6 cellular contexts compared by ENCODE assay signal in the genomic region with DNA sequence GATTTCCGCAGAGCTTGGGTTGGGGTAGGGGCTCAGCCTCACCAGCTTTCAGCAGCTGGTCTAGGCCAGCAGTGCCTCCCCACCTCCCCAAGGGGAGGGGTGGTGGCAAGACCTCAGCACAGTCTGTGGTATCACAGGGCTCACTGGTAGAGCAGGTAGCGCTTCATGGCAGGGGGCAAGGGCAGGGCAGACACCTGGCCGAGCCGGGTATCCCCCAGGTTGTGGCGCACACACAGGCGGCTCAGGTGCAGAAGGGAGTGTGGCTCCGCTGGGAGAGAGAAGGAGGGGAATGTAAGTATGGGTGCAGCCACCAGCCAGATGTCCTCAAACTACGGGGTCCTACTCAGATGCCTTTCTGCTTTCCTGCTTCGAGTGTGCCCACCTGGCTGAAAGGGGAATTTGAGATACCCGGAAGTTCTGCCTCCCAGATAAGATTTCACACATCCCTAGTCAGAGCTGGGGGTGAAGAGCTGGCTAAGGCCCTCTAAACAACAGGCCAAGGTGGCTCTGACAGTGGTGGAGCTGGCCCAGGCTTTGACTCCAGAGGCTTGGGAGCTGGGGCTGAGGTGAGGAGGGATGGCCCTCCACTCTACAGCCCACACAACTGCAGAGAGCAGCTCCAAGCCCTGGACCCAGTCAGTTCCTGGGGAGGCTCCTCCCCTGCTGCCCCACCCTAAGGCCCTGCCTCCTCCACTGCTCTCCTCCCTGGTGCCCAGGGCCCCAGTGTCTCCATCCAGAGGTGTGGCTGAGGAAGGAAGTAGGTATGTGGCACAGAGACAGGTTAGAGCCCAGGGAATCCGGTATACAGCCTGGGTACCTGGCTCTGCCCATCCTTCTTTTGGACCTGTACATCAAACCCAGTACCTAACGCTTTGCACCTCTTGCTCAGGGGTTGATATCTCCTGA. TPM values are rescaled to one million over a fixed set of nuclear protein-coding genes. Genes with fewer than 3 reads are reported as not detected.
DNase-seq lines count a peak whose midpoint lies in the region; ATAC-seq and TF ChIP-seq lines count a peak whose summit lies in the region.

No MANE protein-coding gene starts in this region.

- peak; percentile 60 for DNase-seq in GM13976 (ENCODE audit: low spot score)
- DNase-seq in stimulated activated CD4-positive, alpha-beta T cell treated with anti-CD3 and anti-CD28 coated beads, Interleukin-1b, Interleukin-23, amount 100 ng/mL, for 48 hours: peak; percentile 53
- DNase-seq in thyroid gland: no peak

- H3K9me3 ChIP-seq in esophagus (ENCODE audit: control insufficient read depth in 2 of 2, insufficient read depth in 1 of 2, low read depth in 1 of 2, low read length in 1 of 2) (no peaks in the 10 kb centered on the region), thyroid gland (no peaks in the 10 kb centered on the region)

- WGBS in esophagus, 2 donors: 63 to 67% methylated on average over 12 of the region's 12 CpGs
- WGBS in thyroid gland, 2 donors: 76 to 79% methylated on average over 7 to 12 of the region's 12 CpGs

- H3K36me3 ChIP-seq in esophagus (ENCODE audit: control insufficient read depth in 2 of 2, insufficient read depth in 2 of 2, low read length in 1 of 2) (peaks cover 5 to 24% of the 10 kb centered on the region in 2 donors), thyroid gland (peaks cover 12 to 14% of the 10 kb centered on the region in 2 donors)

- H3K4me3 ChIP-seq in esophagus (ENCODE audit: low read depth in 1 of 2, low read length in 2 of 2): no peak overlapping the region
- H3K4me3 ChIP-seq in thyroid gland (replicated peaks in 1 of 3): peak overlapping the region in 1 of 3 donors; percentile 66

- in situ Hi-C loops in GM13976 (cut with MboI; ENCODE audit: low sequenced_read_pairs, unreplicated experiment): no loop called here

- H3K4me1 ChIP-seq in esophagus (ENCODE audit: control insufficient read depth in 2 of 2, insufficient read depth in 2 of 2, low read length in 1 of 2) (peaks cover 3 to 33% of the 10 kb centered on the region in 2 donors), thyroid gland (peaks cover 26 to 42% of the 10 kb centered on the region in 2 donors)

- H3K27me3 ChIP-seq in esophagus (ENCODE audit: control insufficient read depth in 1 of 2, insufficient read depth in 2 of 2, low read length in 2 of 2) (no peaks in the 10 kb centered on the region), thyroid gland (no peaks in the 10 kb centered on the region)

- H3K27ac ChIP-seq in esophagus (ENCODE audit: low read depth in 2 of 2, low read length in 1 of 2): peak overlapping the region; percentile 40 to 97
- H3K27ac ChIP-seq in thyroid gland: peak overlapping the region in 1 of 3 donors; percentile 53

- TF ChIP-seq CTCF in GM13976 (IDR thresholded peaks at IDR 0.05; ENCODE audit: borderline replicate concordance, control extremely low read depth, extremely low read depth, insufficient read depth, missing control alignments) (no peak), thyroid gland (IDR thresholded peaks at IDR 0.05) (no peak)

- ATAC-seq in HG02852 (IDR thresholded peaks at IDR 0.05; ENCODE audit: unreplicated experiment): no peak

- intact Hi-C loops in thyroid gland (cut with DNase I): loop anchor here (5.0 kb wide), 2 partner anchors 41 to 96 kb away; partner anchors contain the start of gene ENO2

- TF ChIP-seq POLR2A in thyroid gland (IDR thresholded peaks at IDR 0.05): no peak

TF ChIP-seq in PFSK-1, 5 proteins besides CTCF, POLR2A, EP300 and RAD21:
- TF ChIP-seq FOXP2 (optimal IDR thresholded peaks at IDR 0.05; ENCODE audit: borderline replicate concordance, extremely low read depth, extremely low read length, insufficient read depth) (no peak), POLR2AphosphoS5 (IDR thresholded peaks at IDR 0.05; ENCODE audit: low read depth, low read length) (peak; percentile 83)

RNA-seq across cellular contexts. Expression of gene SPSB2, which starts 1.8 kb away (rescaled TPM):
- 13.7 TPM for polyA plus RNA-seq in PFSK-1 (2012; ENCODE audit: insufficient read length, low read depth)
- polyA plus RNA-seq in esophagus: 1 to 10 TPM; 5.7 to 7.0 TPM
- 10 to 100 TPM; 16.3 to 35.0 (median 25.6) TPM for total RNA-seq in thyroid gland

RNA-seq across cellular contexts. Expression of gene TPI1, which starts 4.0 kb away (rescaled TPM):
- 618 TPM for polyA plus RNA-seq in PFSK-1 (2012; ENCODE audit: insufficient read length, low read depth)
- 100 to 1,000 TPM; 404 to 939 TPM for polyA plus RNA-seq in esophagus
- total RNA-seq in thyroid gland: 100 to 1,000 TPM; 363 to 700 (median 468) TPM

RNA-seq across cellular contexts. Expression of gene USP5, which starts 19.4 kb away (rescaled TPM):
- 56.6 TPM for polyA plus RNA-seq in PFSK-1 (2012; ENCODE audit: insufficient read length, low read depth)
- polyA plus RNA-seq in esophagus: 10 to 100 TPM; 21.4 to 40.7 TPM
- total RNA-seq in thyroid gland: 10 to 100 TPM; 34.7 to 68.6 (median 58.9) TPM

RNA-seq across cellular contexts. Expression of gene CDCA3, which starts 20.2 kb away (rescaled TPM):
- 13.7 TPM for polyA plus RNA-seq in PFSK-1 (2012; ENCODE audit: insufficient read length, low read depth)
- polyA plus RNA-seq in esophagus: 10 to 100 TPM; 14.6 to 19.3 TPM
- 1 to 10 TPM in 2 of 4 donors, under 1 TPM in 2; 0.73 to 1.3 (median 0.90) TPM for total RNA-seq in thyroid gland

RNA-seq across cellular contexts. Expression of gene GNB3, which starts 30.6 kb away (rescaled TPM):
- polyA plus RNA-seq in PFSK-1 (2012; ENCODE audit: insufficient read length, low read depth): 17.5 TPM
- polyA plus RNA-seq in esophagus: 1 to 10 TPM; 1.1 to 1.3 TPM
- 1 to 10 TPM in 3 of 4 donors, under 1 TPM in 1; 0.39 to 3.0 (median 2.1) TPM for total RNA-seq in thyroid gland

Comparison
In these comparisons a context has a peak if more than half of its experiments do, and no peak if none do; other contexts are left out.
1. DNase-seq: peak in GM13976 (single experiment) and stimulated activated CD4-positive, alpha-beta T cell treated with anti-CD3 and anti-CD28 coated beads, Interleukin-1b, Interleukin-23, amount 100 ng/mL, for 48 hours (single experiment); none in thyroid gland (0 of 2).